ENCODE assay signal across 9 cellular contexts in genomic region chr1:16172964-16173446, GRCh38. TPM values are rescaled to one million over a fixed set of nuclear protein-coding genes. Genes with fewer than 3 reads are reported as not detected.
DNase-seq lines count a peak whose midpoint lies in the region; ATAC-seq and TF ChIP-seq lines count a peak whose summit lies in the region.
"Had no signal": no experiment of that assay in that cellular context is flagged by ENCODE, and none has a peak within 500 bp of the region (broad histone marks: within the 10 kb centered on the region; RNA-seq: fewer than 3 reads in every experiment).

No MANE protein-coding gene starts in this region.

- peaks cover 8% of the 10 kb centered on the region; the same call in 1 of the 2 replicates for H3K4me1 ChIP-seq in H9 (ENCODE audit: insufficient read depth, low read length)
- peaks cover 47 to 88% (median 53%) of the 10 kb centered on the region in 3 donors for H3K4me1 ChIP-seq in esophagus squamous epithelium
- peaks cover 22 to 39% of the 10 kb centered on the region in 2 experiments for H3K4me1 ChIP-seq in trophoblast cell (ENCODE audit: control insufficient read depth in 1 of 2, insufficient read depth in 2 of 2, low read length in 2 of 2)

- H3K36me3 Mint-ChIP-seq in H9 (ENCODE audit: insufficient read depth in 1 of 3, low read depth in 3 of 3), result no peaks in the 10 kb centered on the region
- no peaks in the 10 kb centered on the region for H3K36me3 Mint-ChIP-seq in activated naive CD8-positive, alpha-beta T cell treated with anti-CD3 and anti-CD28 coated beads, Interleukin-2, amount 50 U/mL, for 24 hours (ENCODE audit: low read depth)

- no peak overlapping the region for H3K27ac ChIP-seq in H9 (ENCODE audit: insufficient read length, low read depth, low read length)
- H3K27ac ChIP-seq in SK-N-MC, result peak overlapping the region; percentile 90
- H3K27ac ChIP-seq in esophagus squamous epithelium, result peak overlapping the region; percentile 88 to 93 (median 92)
- H3K27ac ChIP-seq in trophoblast cell (ENCODE audit: low read depth, low read length), result peak overlapping the region; percentile 60
- H3K27ac ChIP-seq: SJCRH30 had no signal

- H2BK12ac ChIP-seq in H9 (ENCODE audit: insufficient read length, low read depth, low read length), result no peak overlapping the region
- H2BK12ac ChIP-seq in trophoblast cell (ENCODE audit: low read length), result peak overlapping the region; percentile 99

- H3K23ac ChIP-seq in H9 (ENCODE audit: insufficient read length, low read depth, low read length), result no peak overlapping the region
- no peak overlapping the region for H3K23ac ChIP-seq in trophoblast cell (ENCODE audit: low read length)

- H4K20me1 ChIP-seq in H9 (ENCODE audit: control insufficient read depth, insufficient read depth, insufficient read length), result no peaks in the 10 kb centered on the region

- H2AFZ ChIP-seq in H9 (ENCODE audit: low read length) (no peak overlapping the region), trophoblast cell (ENCODE audit: insufficient read depth, low read length, poor library complexity) (peak overlapping the region; percentile 57)

- H3K9me3 Mint-ChIP-seq in H9, result no peaks in the 10 kb centered on the region
- no peaks in the 10 kb centered on the region for H3K9me3 Mint-ChIP-seq in activated naive CD8-positive, alpha-beta T cell treated with anti-CD3 and anti-CD28 coated beads, Interleukin-2, amount 50 U/mL, for 24 hours

- H2BK20ac ChIP-seq in H9 (ENCODE audit: low read depth, low read length, poor library complexity, severe bottlenecking), result no peak overlapping the region

- H2BK15ac ChIP-seq in H9 (ENCODE audit: low read depth, low read length), result no peak overlapping the region

- H4K5ac ChIP-seq in H9 (ENCODE audit: insufficient read length, low read depth, low read length), result no peak overlapping the region

- H3K79me1 ChIP-seq in H9 (ENCODE audit: insufficient read depth, low read depth, low read length, poor library complexity, severe bottlenecking), result no peaks in the 10 kb centered on the region
- peaks cover 27% of the 10 kb centered on the region for H3K79me1 ChIP-seq in trophoblast cell (ENCODE audit: low read length)

- H3K9ac ChIP-seq in H9 (ENCODE audit: extremely low read depth, insufficient read length, low read length) (no peak overlapping the region), SK-N-MC (ENCODE audit: insufficient read length) (peak overlapping the region; percentile 17), trophoblast cell (ENCODE audit: low read length) (no peak overlapping the region)

- H3K27me3 ChIP-seq in H9 (ENCODE audit: insufficient read depth, low read length) (no peaks in the 10 kb centered on the region), esophagus squamous epithelium (no peaks in the 10 kb centered on the region), trophoblast cell (ENCODE audit: insufficient read depth, low read length) (no peaks in the 10 kb centered on the region)
- H3K27me3 ChIP-seq: SJCRH30 had no signal

- H3K4ac ChIP-seq in H9 (ENCODE audit: low read depth, low read length) (no peak overlapping the region), trophoblast cell (ENCODE audit: low read depth, low read length) (peak overlapping the region; percentile 92)

- H3K4me2 ChIP-seq in H9 (ENCODE audit: insufficient read depth, insufficient read length, low read length), result no peak overlapping the region
- H3K4me2 ChIP-seq in trophoblast cell (ENCODE audit: low read length), result peak overlapping the region; percentile 4

- peaks cover 19 to 33% of the 10 kb centered on the region in 2 experiments for H3K4me1 Mint-ChIP-seq in H9
- H3K4me1 Mint-ChIP-seq in activated naive CD8-positive, alpha-beta T cell treated with anti-CD3 and anti-CD28 coated beads, Interleukin-2, amount 50 U/mL, for 24 hours, result peaks cover 14% of the 10 kb centered on the region

- H3K9me3 ChIP-seq in H9 (ENCODE audit: control insufficient read depth, low read depth, low read length) (no peaks in the 10 kb centered on the region), SK-N-MC (ENCODE audit: low read depth, low read length) (no peaks in the 10 kb centered on the region), esophagus squamous epithelium (no peaks in the 10 kb centered on the region), trophoblast cell (ENCODE audit: insufficient read depth, low read depth, low read length) (peaks cover 4% of the 10 kb centered on the region)
- H3K9me3 ChIP-seq: SJCRH30 had no signal

- no CpG with 5 or more reads among the region's 14 CpGs for WGBS in H9 (ENCODE audit: extremely low coverage, insufficient read length, low lambda C conversion rate)
- 47 to 58% methylated on average over 10 to 14 of the region's 14 CpGs for WGBS in esophagus squamous epithelium, 2 donors
- WGBS in trophoblast cell (ENCODE audit: extremely low coverage, insufficient coverage, insufficient read length), result no CpG with 5 or more reads among the region's 14 CpGs

- peaks cover 1% of the 10 kb centered on the region; the same call in 1 of the 2 replicates for H3K27me3 Mint-ChIP-seq in H9 (ENCODE audit: low read depth)
- peaks cover 5% of the 10 kb centered on the region for H3K27me3 Mint-ChIP-seq in activated naive CD8-positive, alpha-beta T cell treated with anti-CD3 and anti-CD28 coated beads, Interleukin-2, amount 50 U/mL, for 24 hours

- intact Hi-C loops in esophagus squamous epithelium (cut with DNase I), result no loop called here

- TF ChIP-seq CTCF in H9 (conservative IDR thresholded peaks at IDR 0.05) (no peak), esophagus squamous epithelium (IDR thresholded peaks at IDR 0.05) (no peak)

- no peaks in the 10 kb centered on the region for H3K23me2 ChIP-seq in H9 (ENCODE audit: insufficient read length, low read depth, low read length, poor library complexity, severe bottlenecking)

- no peaks in the 10 kb centered on the region for H3K79me2 ChIP-seq in H9 (ENCODE audit: insufficient read depth, low read length)
- H3K79me2 ChIP-seq in trophoblast cell (ENCODE audit: control insufficient read depth, insufficient read depth, low read length, poor library complexity), result peaks cover 4% of the 10 kb centered on the region

- H4K91ac ChIP-seq in H9 (ENCODE audit: insufficient read length, low read depth, low read length) (no peak overlapping the region), trophoblast cell (ENCODE audit: low read depth, low read length) (peak overlapping the region; percentile 97)

- no peak overlapping the region for H3K56ac ChIP-seq in H9 (ENCODE audit: insufficient read length, low read depth, low read length)

- H3K4me3 Mint-ChIP-seq in H9, result no peak overlapping the region
- no peak overlapping the region for H3K4me3 Mint-ChIP-seq in activated naive CD8-positive, alpha-beta T cell treated with anti-CD3 and anti-CD28 coated beads, Interleukin-2, amount 50 U/mL, for 24 hours

- H3K27ac Mint-ChIP-seq in H9, result no peak overlapping the region; a peak in 1 of 7 replicates
- no peak overlapping the region for H3K27ac Mint-ChIP-seq in activated naive CD8-positive, alpha-beta T cell treated with anti-CD3 and anti-CD28 coated beads, Interleukin-2, amount 50 U/mL, for 24 hours

- H3T11ph ChIP-seq in H9 (ENCODE audit: low read length), result no peak overlapping the region

- H2BK5ac ChIP-seq in H9 (ENCODE audit: insufficient read length, low read length) (no peak overlapping the region), trophoblast cell (ENCODE audit: low read depth, low read length, poor library complexity) (peak overlapping the region; percentile 83)

- H3K36me3 ChIP-seq in SK-N-MC (ENCODE audit: insufficient read depth, low read length) (no peaks in the 10 kb centered on the region), esophagus squamous epithelium (no peaks in the 10 kb centered on the region), trophoblast cell (ENCODE audit: control insufficient read depth in 1 of 2, insufficient read depth in 2 of 2, low read length in 2 of 2) (no peaks in the 10 kb centered on the region)
- H3K36me3 ChIP-seq: SJCRH30 had no signal

- H3K18ac ChIP-seq in H9 (ENCODE audit: insufficient read length, low read depth, low read length) (peak overlapping the region; percentile 29), trophoblast cell (ENCODE audit: low read length) (peak overlapping the region; percentile 94)

- H3K14ac ChIP-seq in H9 (ENCODE audit: insufficient read depth, low read length), result no peak overlapping the region
- H3K14ac ChIP-seq in trophoblast cell (ENCODE audit: low read length), result peak overlapping the region; percentile 96

- no peak for TF ChIP-seq POLR2A in esophagus squamous epithelium (IDR thresholded peaks at IDR 0.05)

- H3K4me3 ChIP-seq in SK-N-MC, result peak overlapping the region; percentile 42; the same call in 1 of the 2 replicates
- peak overlapping the region in 1 of 4 donors; percentile 6 for H3K4me3 ChIP-seq in esophagus squamous epithelium
- H3K4me3 ChIP-seq in trophoblast cell (ENCODE audit: low read depth, low read length), result no peak overlapping the region
- H3K4me3 ChIP-seq: SJCRH30 had no signal

- H4K8ac ChIP-seq in H9 (replicated peaks; ENCODE audit: insufficient read length, low read depth, low read length) (no peak overlapping the region), trophoblast cell (ENCODE audit: low read depth, low read length) (peak overlapping the region; percentile 85)

- ATAC-seq in GM21381 (IDR thresholded peaks at IDR 0.05; ENCODE audit: unreplicated experiment), result no peak
- no peak for ATAC-seq in activated naive CD8-positive, alpha-beta T cell treated with anti-CD3 and anti-CD28 coated beads, Interleukin-2, amount 50 U/mL, for 24 hours
- ATAC-seq in GM19452 (IDR thresholded peaks at IDR 0.05; ENCODE audit: unreplicated experiment), result no peak
- no peak for ATAC-seq in HG02938 (IDR thresholded peaks at IDR 0.05; ENCODE audit: unreplicated experiment)

- H2AK5ac ChIP-seq in H9 (ENCODE audit: insufficient read length, low read length) (no peak overlapping the region), trophoblast cell (ENCODE audit: low read length) (peak overlapping the region; percentile 96)

- H2BK120ac ChIP-seq in H9 (ENCODE audit: low read depth, low read length, poor library complexity, severe bottlenecking) (no peak overlapping the region), trophoblast cell (ENCODE audit: insufficient read depth, low read length, poor library complexity) (peak overlapping the region; percentile 99)

- H4K12ac ChIP-seq in trophoblast cell (ENCODE audit: low read depth, low read length), result peak overlapping the region; percentile 75

- no peak for DNase-seq in H9
- DNase-seq in SK-N-MC (ENCODE audit: low read depth, low spot score), result no peak
- no peak for DNase-seq in esophagus squamous epithelium (lab: John Stamatoyannopoulos, UW)
- peak; percentile 61 to 64 for DNase-seq in trophoblast cell
- DNase-seq in activated naive CD8-positive, alpha-beta T cell treated with anti-CD3 and anti-CD28 coated beads, Interleukin-2, amount 50 U/mL, for 24 hours, result no peak

RNA-seq across cellular contexts. Expression of gene EPHA2, which starts 17.1 kb away (rescaled TPM):
- total RNA-seq in H9 (2021) (32.8 and 33.1 TPM in 2 replicates), esophagus squamous epithelium (100 to 1,000 TPM in 3 of 4 donors, 10 to 100 TPM in 1; 87.5 to 225 (median 137) TPM)
- 27.6 and 30.3 TPM in 2 replicates for polyA plus RNA-seq in trophoblast cell (2013)

RNA-seq across cellular contexts. Expression of gene ARHGEF19, which starts 39.4 kb away (rescaled TPM):
- total RNA-seq in H9 (2021) (18.5 and 21.1 TPM in 2 replicates), esophagus squamous epithelium (10 to 100 TPM; 15.8 to 27.1 (median 20.6) TPM)
- polyA plus RNA-seq in trophoblast cell (2013), result 10.9 and 12.8 TPM in 2 replicates

Comparison
In these comparisons a context has a peak if more than half of its experiments do, and no peak if none do; other contexts are left out.
1. DNase-seq: peak in trophoblast cell (2 of 2); none in H9 (single experiment), SK-N-MC (single experiment), esophagus squamous epithelium (single experiment) and activated naive CD8-positive, alpha-beta T cell treated with anti-CD3 and anti-CD28 coated beads, Interleukin-2, amount 50 U/mL, for 24 hours (single experiment).